In the genomic region with DNA sequence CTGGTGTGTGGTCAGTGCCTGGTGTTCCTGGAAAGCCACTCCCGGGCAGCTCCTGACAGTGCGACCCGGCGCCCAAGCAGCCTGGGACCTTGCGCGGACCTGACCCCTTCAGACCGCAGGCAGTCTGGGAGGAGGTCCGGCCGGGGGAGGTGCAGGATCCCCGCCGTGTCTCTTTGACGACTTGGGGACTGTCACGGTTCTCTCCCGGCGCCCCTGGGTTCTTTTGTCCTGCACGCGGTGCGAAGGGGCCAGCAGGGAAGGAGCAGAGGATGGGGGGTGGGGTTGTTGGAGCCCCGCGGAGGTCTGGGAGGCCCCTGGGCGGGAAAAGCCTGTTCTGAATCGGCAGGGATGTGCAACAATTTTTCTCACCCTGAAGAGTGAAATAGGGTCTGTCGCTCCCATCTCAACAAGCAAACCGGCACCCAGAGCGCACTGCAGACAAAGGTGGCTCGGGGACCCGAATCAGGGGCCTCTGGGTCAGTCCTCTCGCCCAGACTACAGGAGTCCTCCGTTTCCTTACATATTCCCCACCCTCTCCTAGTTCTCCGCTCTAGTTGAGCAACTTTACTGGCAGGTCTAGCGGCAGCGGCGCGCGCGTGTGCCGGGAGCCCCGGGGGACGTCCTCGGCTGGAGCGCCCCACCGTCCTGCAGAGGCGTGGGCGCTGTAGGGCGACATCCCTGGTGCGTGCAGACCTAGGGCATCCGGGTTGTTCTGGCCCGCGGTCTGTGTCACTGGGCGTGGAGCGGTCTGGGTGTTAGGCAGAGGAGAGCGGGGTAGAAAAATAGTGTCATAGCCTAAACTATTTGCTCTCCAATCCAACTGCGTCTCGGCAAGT, we compare ENCODE assay signal across 8 cellular contexts. TPM values are rescaled to one million over a fixed set of nuclear protein-coding genes. Genes with fewer than 3 reads are reported as not detected.
DNase-seq lines count a peak whose midpoint lies in the region; ATAC-seq and TF ChIP-seq lines count a peak whose summit lies in the region.

No MANE protein-coding gene starts in this region.

- H3K9me3 ChIP-seq in KOPT-K1 (ENCODE audit: insufficient read depth, low read length, poor library complexity, severe bottlenecking) (no peaks in the 10 kb centered on the region), right atrium auricular region (no peaks in the 10 kb centered on the region), psoas muscle (no peaks in the 10 kb centered on the region)

- peaks cover 12% of the 10 kb centered on the region for H3K36me3 Mint-ChIP-seq in GM23338 (ENCODE audit: low read depth)
- peaks cover 2% of the 10 kb centered on the region for H3K36me3 Mint-ChIP-seq in activated naive CD8-positive, alpha-beta T cell treated with anti-CD3 and anti-CD28 coated beads for 36 hours

- H3K4me1 Mint-ChIP-seq in GM23338 = peaks cover 52% of the 10 kb centered on the region
- H3K4me1 Mint-ChIP-seq in activated naive CD8-positive, alpha-beta T cell treated with anti-CD3 and anti-CD28 coated beads for 36 hours = peaks cover 33% of the 10 kb centered on the region

- H3K9me3 Mint-ChIP-seq in GM23338 = no peaks in the 10 kb centered on the region; the same call in 1 of the 3 replicates
- no peaks in the 10 kb centered on the region for H3K9me3 Mint-ChIP-seq in activated naive CD8-positive, alpha-beta T cell treated with anti-CD3 and anti-CD28 coated beads for 36 hours

- H3K27ac ChIP-seq in GM23338 (ENCODE audit: low read depth) (peak overlapping the region; percentile 86), KOPT-K1 (ENCODE audit: low read depth, low read length, poor library complexity, severe bottlenecking) (peak overlapping the region; percentile 28), right atrium auricular region (peak overlapping the region; percentile 74 to 86), psoas muscle (peak overlapping the region; percentile 44)

- H3K27ac Mint-ChIP-seq in GM23338 = peak overlapping the region; percentile 92
- no peak overlapping the region for H3K27ac Mint-ChIP-seq in activated naive CD8-positive, alpha-beta T cell treated with anti-CD3 and anti-CD28 coated beads for 36 hours

- WGBS in psoas muscle, 3 donors = 0 to 1% (median 1%) methylated on average over 54 of the region's 54 CpGs

- H3K4me3 ChIP-seq in GM23338 (peak overlapping the region; percentile 76), right atrium auricular region (peak overlapping the region; percentile 48 to 56), psoas muscle (peak overlapping the region; percentile 62)

- no peaks in the 10 kb centered on the region for H4K20me1 ChIP-seq in GM23338 (replicated peaks; ENCODE audit: insufficient read depth)

- H3K27me3 ChIP-seq in GM23338 (ENCODE audit: insufficient read depth) (no peaks in the 10 kb centered on the region), right atrium auricular region (peaks cover 7 to 14% of the 10 kb centered on the region in 2 donors), psoas muscle (ENCODE audit: insufficient read depth in 3 of 3, low read length in 2 of 3) (peaks cover 0 to 87% (median 11%) of the 10 kb centered on the region in 3 donors)

- H3K79me2 ChIP-seq in GM23338 (replicated peaks; ENCODE audit: insufficient read depth) = peaks cover 28% of the 10 kb centered on the region

- DNase-seq in NCI-H524 (lab: John Stamatoyannopoulos, UW) = peak; percentile 24 to 72
- no peak for DNase-seq in NCI-H524 treated with DMSO at 0.1 percent for 48 hours (lab: John Stamatoyannopoulos, UW)
- DNase-seq in GM23338 (ENCODE audit: low spot score) = peak; percentile 74
- DNase-seq in activated naive CD8-positive, alpha-beta T cell treated with anti-CD3 and anti-CD28 coated beads for 36 hours = peak; percentile 48
- peak; percentile 79 for DNase-seq in right atrium auricular region (ENCODE audit: low spot score)
- DNase-seq in psoas muscle = peak; percentile 60 to 79
- no peak for DNase-seq in NCI-H2171 (lab: John Stamatoyannopoulos, UW)

- ATAC-seq in GM23338 (peak; percentile 14), psoas muscle (peak; percentile 31 to 63 (median 52))

- H3K36me3 ChIP-seq in GM23338 (ENCODE audit: insufficient read depth) (no peaks in the 10 kb centered on the region), KOPT-K1 (ENCODE audit: insufficient read depth, low read length) (no peaks in the 10 kb centered on the region), right atrium auricular region (no peaks in the 10 kb centered on the region), psoas muscle (ENCODE audit: insufficient read depth in 1 of 2, low read depth in 1 of 2) (no peaks in the 10 kb centered on the region)

- intact Hi-C loops in psoas muscle (cut with DNase I) = loop anchor here in 1 of 2 donors (5.0 kb wide), 1 partner anchor 1115 kb away; no protein-coding TSS in a partner anchor

- peak overlapping the region; percentile 82 for H3K4me2 ChIP-seq in GM23338

- TF ChIP-seq CTCF in GM23338 (conservative IDR thresholded peaks at IDR 0.05; ENCODE audit: low read depth in 2 of 2) (no peak), right atrium auricular region (IDR thresholded peaks at IDR 0.05) (no peak), psoas muscle (IDR thresholded peaks at IDR 0.05) (no peak)

- peaks cover 11% of the 10 kb centered on the region for H3K27me3 Mint-ChIP-seq in GM23338 (ENCODE audit: insufficient read depth, low read depth, poor library complexity)
- H3K27me3 Mint-ChIP-seq in activated naive CD8-positive, alpha-beta T cell treated with anti-CD3 and anti-CD28 coated beads for 36 hours = peaks cover 91% of the 10 kb centered on the region

- H3K4me3 Mint-ChIP-seq in GM23338 = peak overlapping the region; percentile 85
- peak overlapping the region; percentile 83 for H3K4me3 Mint-ChIP-seq in activated naive CD8-positive, alpha-beta T cell treated with anti-CD3 and anti-CD28 coated beads for 36 hours

- no peaks in the 10 kb centered on the region for H3K9me2 ChIP-seq in GM23338 (ENCODE audit: insufficient read depth)

- H3K4me1 ChIP-seq in GM23338 (ENCODE audit: insufficient read depth) (peaks cover 43% of the 10 kb centered on the region), right atrium auricular region (peaks cover 0 to 44% of the 10 kb centered on the region in 2 donors), psoas muscle (peaks cover 4% of the 10 kb centered on the region)

- no peak overlapping the region for H2AFZ ChIP-seq in GM23338

- H3F3A ChIP-seq in GM23338 (replicated peaks; ENCODE audit: low read depth) = no peaks in the 10 kb centered on the region

TF ChIP-seq in GM23338, 12 proteins besides CTCF, POLR2A, EP300 and RAD21 (continues in another document):
- no peak for TF ChIP-seq EZH2 (IDR thresholded peaks at IDR 0.05; ENCODE audit: low read depth, unreplicated experiment)

RNA-seq across cellular contexts. Expression of gene VCAN, which starts 1.2 kb away (rescaled TPM):
- total RNA-seq in GM23338 (2014; rRNA removed; shearing (Covaris generic)) = 373 and 404 TPM in 2 replicates
- polyA plus RNA-seq in GM23338 (2016; fragmentation: Nextera tagmentation; extraction: Ambion mirVana) (133 and 137 TPM in 2 replicates), psoas muscle (1 to 10 TPM; 2.7 to 2.9 (median 2.8) TPM)
- not detected for total RNA-seq in activated naive CD8-positive, alpha-beta T cell treated with anti-CD3 and anti-CD28 coated beads for 36 hours
- total RNA-seq in right atrium auricular region (100 to 1,000 TPM in 1 of 2 donors, 10 to 100 TPM in 1; 72.0 to 139 TPM), psoas muscle (10 to 100 TPM in 3 of 4 donors, 1 to 10 TPM in 1; 8.8 to 26.1 (median 15.5) TPM)

Comparison
In these comparisons a context has a peak if more than half of its experiments do, and no peak if none do; other contexts are left out.
1. DNase-seq: peak in NCI-H524 (2 of 2), GM23338 (single experiment), activated naive CD8-positive, alpha-beta T cell treated with anti-CD3 and anti-CD28 coated beads for 36 hours (single experiment), right atrium auricular region (single experiment) and psoas muscle (2 of 2); none in NCI-H524 treated with DMSO at 0.1 percent for 48 hours (single experiment) and NCI-H2171 (single experiment).
2. H3K27ac ChIP-seq: peak in every context shown above with its lines; median percentile 86 in GM23338; 80 in right atrium auricular region; 44 in psoas muscle; 28 in KOPT-K1.
3. RNA of gene VCAN, which starts 1.2 kb away (total RNA-seq): 373 to 404 TPM in GM23338, 72.0 to 139 TPM in right atrium auricular region and 8.8 to 26.1 TPM in psoas muscle; not detected in activated naive CD8-positive, alpha-beta T cell treated with anti-CD3 and anti-CD28 coated beads for 36 hours; every median in the first group is over 4 times any median in the second.
4. Peak in every context shown above with its lines, with median percentiles within 50 percentile points of each other: H3K4me3 ChIP-seq.